ENCODE assay signal across 27 cellular contexts in the genomic region with DNA sequence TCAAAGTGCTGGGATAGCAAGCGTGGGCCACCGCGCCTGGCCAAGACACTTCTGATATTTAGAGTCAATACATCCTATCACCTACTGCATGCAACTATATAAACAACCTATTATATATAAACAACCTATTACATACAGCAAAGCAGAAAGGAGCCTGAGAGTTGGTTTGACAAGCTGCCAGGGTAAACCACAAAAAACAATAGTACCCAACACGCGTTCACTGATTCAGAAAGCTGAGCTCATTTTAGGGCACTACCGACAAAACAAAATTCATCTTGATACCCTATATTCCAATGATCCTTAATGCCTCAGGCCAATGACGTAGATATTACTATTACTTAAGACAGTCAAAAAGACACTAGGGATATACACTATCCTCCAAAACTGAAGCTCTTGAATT. TPM values are rescaled to one million over a fixed set of nuclear protein-coding genes. Genes with fewer than 3 reads are reported as not detected.
DNase-seq lines count a peak whose midpoint lies in the region; TF ChIP-seq lines count a peak whose summit lies in the region.
"Had no signal": no experiment of that assay in that cellular context is flagged by ENCODE, and none has a peak within 500 bp of the region (broad histone marks: within the 10 kb centered on the region; RNA-seq: fewer than 3 reads in every experiment).

No MANE protein-coding gene starts in this region.

- peak; percentile 37 for DNase-seq in A172 (ENCODE audit: low spot score)
- DNase-seq in MG63: peak; percentile 57
- peak; percentile 59 for DNase-seq in astrocyte of the spinal cord (ENCODE audit: low read depth, low spot score)
- DNase-seq in fibroblast of the aortic adventitia (ENCODE audit: low read depth): peak; percentile 46
- no peak for DNase-seq in activated T-helper 2 cell treated with anti-CD3 and anti-CD28 coated beads, Interferon-gamma antibody, Interleukin-2, Interleukin-4, amounts not matched to agents 10 μg/mL and 5 μg/mL and 100 μg/mL, durations not matched to agents 14 hours and 24 hours and 36 hours (ENCODE audit: low spot score)
- no peak for DNase-seq in WERI-Rb-1
- no peak for DNase-seq in EL
- no peak for DNase-seq in globus pallidus (ENCODE audit: low spot score)
- DNase-seq: 8988T; activated CD8-positive, alpha-beta memory T cell treated with anti-CD3 and anti-CD28 coated beads for 24 hours; activated naive CD4-positive, alpha-beta T cell treated with Interleukin-2 at 50 U/mL for 16 hours; activated T-cell treated with anti-CD3 and anti-CD28 coated beads, Interleukin-2, amount 50 U/mL, for 24 hours; DMS153; effector CD4-positive, alpha-beta T cell; HFFc6; left cardiac atrium; naive B cell; NCI-H1436 treated with DMSO at 0.1 percent for 48 hours; NCI-H2171 treated with DMSO at 0.1 percent for 48 hours; NCI-H524 treated with DMSO at 0.1 percent for 48 hours; occipital lobe; SJCRH30; T-helper 1 cell had no signal

- TF ChIP-seq CTCF in astrocyte of the spinal cord (IDR thresholded peaks at IDR 0.05; ENCODE audit: low read depth, low read length) (no peak), fibroblast of the aortic adventitia (IDR thresholded peaks at IDR 0.05; ENCODE audit: insufficient read depth, low read length) (no peak), WERI-Rb-1 (IDR thresholded peaks at IDR 0.05; ENCODE audit: low read depth, low read length) (no peak)

- no peak overlapping the region for H3K27ac Mint-ChIP-seq in activated T-helper 2 cell treated with anti-CD3 and anti-CD28 coated beads, Interferon-gamma antibody, Interleukin-2, Interleukin-4, amounts not matched to agents 10 μg/mL and 5 μg/mL and 100 μg/mL, durations not matched to agents 14 hours and 24 hours and 36 hours
- H3K27ac Mint-ChIP-seq: activated T-cell treated with anti-CD3 and anti-CD28 coated beads, Interleukin-2, amount 50 U/mL, for 24 hours; HFFc6; IgD-negative memory B cell; naive B cell had no signal

- H3K27me3 Mint-ChIP-seq in activated T-helper 2 cell treated with anti-CD3 and anti-CD28 coated beads, Interferon-gamma antibody, Interleukin-2, Interleukin-4, amounts not matched to agents 10 μg/mL and 5 μg/mL and 100 μg/mL, durations not matched to agents 14 hours and 24 hours and 36 hours (ENCODE audit: low read depth): no peaks in the 10 kb centered on the region
- H3K27me3 Mint-ChIP-seq: IgD-negative memory B cell, naive B cell had no signal

- H3K27me3 ChIP-seq in MG63 (no peaks in the 10 kb centered on the region), WERI-Rb-1 (ENCODE audit: insufficient read depth, low read depth, severe bottlenecking) (no peaks in the 10 kb centered on the region)
- H3K27me3 ChIP-seq: esophagus muscularis mucosa, SJCRH30, suprapubic skin had no signal

- intact Hi-C loops in activated T-helper 2 cell treated with anti-CD3 and anti-CD28 coated beads, Interferon-gamma antibody, Interleukin-2, Interleukin-4, amounts not matched to agents 10 μg/mL and 5 μg/mL and 100 μg/mL, durations not matched to agents 14 hours and 24 hours and 36 hours (cut with micrococcal nuclease): no loop called here

- in situ Hi-C loops in astrocyte of the spinal cord (cut with HindIII; ENCODE audit: low sequenced_read_pairs): no loop called here

- no peak overlapping the region for H3K4me3 ChIP-seq in MG63
- H3K4me3 ChIP-seq in astrocyte of the spinal cord (ENCODE audit: low read depth, low read length): no peak overlapping the region
- H3K4me3 ChIP-seq in fibroblast of the aortic adventitia (ENCODE audit: low read depth, low read length): no peak overlapping the region
- H3K4me3 ChIP-seq in WERI-Rb-1 (ENCODE audit: low read depth, low read length): no peak overlapping the region
- H3K4me3 ChIP-seq: esophagus muscularis mucosa, SJCRH30, suprapubic skin had no signal

- H3K9me3 ChIP-seq in MG63: no peaks in the 10 kb centered on the region
- no peaks in the 10 kb centered on the region for H3K9me3 ChIP-seq in WERI-Rb-1 (ENCODE audit: severe bottlenecking)
- H3K9me3 ChIP-seq: esophagus muscularis mucosa, SJCRH30, suprapubic skin had no signal

- peaks cover 1% of the 10 kb centered on the region for H3K4me1 Mint-ChIP-seq in activated T-helper 2 cell treated with anti-CD3 and anti-CD28 coated beads, Interferon-gamma antibody, Interleukin-2, Interleukin-4, amounts not matched to agents 10 μg/mL and 5 μg/mL and 100 μg/mL, durations not matched to agents 14 hours and 24 hours and 36 hours (ENCODE audit: low read depth)
- H3K4me1 Mint-ChIP-seq: central memory CD8-positive, alpha-beta T cell; IgD-negative memory B cell; naive B cell had no signal

- H3K4me3 Mint-ChIP-seq in activated T-helper 2 cell treated with anti-CD3 and anti-CD28 coated beads, Interferon-gamma antibody, Interleukin-2, Interleukin-4, amounts not matched to agents 10 μg/mL and 5 μg/mL and 100 μg/mL, durations not matched to agents 14 hours and 24 hours and 36 hours (ENCODE audit: low read depth): no peak overlapping the region
- H3K4me3 Mint-ChIP-seq: activated T-cell treated with anti-CD3 and anti-CD28 coated beads, Interleukin-2, amount 50 U/mL, for 24 hours; central memory CD8-positive, alpha-beta T cell; HFFc6; IgD-negative memory B cell; naive B cell had no signal

- H3K9me3 Mint-ChIP-seq in activated T-helper 2 cell treated with anti-CD3 and anti-CD28 coated beads, Interferon-gamma antibody, Interleukin-2, Interleukin-4, amounts not matched to agents 10 μg/mL and 5 μg/mL and 100 μg/mL, durations not matched to agents 14 hours and 24 hours and 36 hours: no peaks in the 10 kb centered on the region
- H3K9me3 Mint-ChIP-seq: activated T-cell treated with anti-CD3 and anti-CD28 coated beads, Interleukin-2, amount 50 U/mL, for 24 hours; central memory CD8-positive, alpha-beta T cell; HFFc6; IgD-negative memory B cell; naive B cell had no signal

- H3K36me3 ChIP-seq in MG63 (peaks cover 78% of the 10 kb centered on the region), WERI-Rb-1 (peaks cover 61% of the 10 kb centered on the region)

- H3K36me3 Mint-ChIP-seq in activated T-helper 2 cell treated with anti-CD3 and anti-CD28 coated beads, Interferon-gamma antibody, Interleukin-2, Interleukin-4, amounts not matched to agents 10 μg/mL and 5 μg/mL and 100 μg/mL, durations not matched to agents 14 hours and 24 hours and 36 hours (ENCODE audit: low read depth): peaks cover 61% of the 10 kb centered on the region
- H3K36me3 Mint-ChIP-seq: IgD-negative memory B cell had no signal

- no peak overlapping the region for H3K27ac ChIP-seq in WERI-Rb-1
- H3K27ac ChIP-seq: esophagus muscularis mucosa, SJCRH30, suprapubic skin had no signal

RNA-seq across cellular contexts. Expression of gene MALSU1, which starts 16.2 kb away (rescaled TPM):
- total RNA-seq in A172 (2014; rRNA removed; shearing (Covaris generic)): 123 and 135 TPM in 2 replicates
- 70.8 and 163 TPM in 2 replicates for total RNA-seq in MG63 (2014; rRNA removed; shearing (Covaris generic); ENCODE audit: low replicate concordance)
- 53.1 and 55.2 TPM in 2 replicates for total RNA-seq in fibroblast of the aortic adventitia (ENCODE audit: low replicate concordance)
- total RNA-seq in activated T-helper 2 cell treated with anti-CD3 and anti-CD28 coated beads, Interferon-gamma antibody, Interleukin-2, Interleukin-4, amounts not matched to agents 10 μg/mL and 5 μg/mL and 100 μg/mL, durations not matched to agents 14 hours and 24 hours and 36 hours: 83.6 and 89.0 TPM in 2 replicates

Comparison
In these comparisons a context has a peak if more than half of its experiments do, and no peak if none do; other contexts are left out.
1. DNase-seq: peak in A172 (single experiment), MG63 (single experiment), astrocyte of the spinal cord (single experiment) and fibroblast of the aortic adventitia (single experiment); none in activated T-helper 2 cell treated with anti-CD3 and anti-CD28 coated beads, Interferon-gamma antibody, Interleukin-2, Interleukin-4, amounts not matched to agents 10 μg/mL and 5 μg/mL and 100 μg/mL, durations not matched to agents 14 hours and 24 hours and 36 hours (single experiment), WERI-Rb-1 (single experiment), EL (single experiment) and globus pallidus (single experiment).